ENCODE assay signal across 17 cellular contexts in the genomic region with DNA sequence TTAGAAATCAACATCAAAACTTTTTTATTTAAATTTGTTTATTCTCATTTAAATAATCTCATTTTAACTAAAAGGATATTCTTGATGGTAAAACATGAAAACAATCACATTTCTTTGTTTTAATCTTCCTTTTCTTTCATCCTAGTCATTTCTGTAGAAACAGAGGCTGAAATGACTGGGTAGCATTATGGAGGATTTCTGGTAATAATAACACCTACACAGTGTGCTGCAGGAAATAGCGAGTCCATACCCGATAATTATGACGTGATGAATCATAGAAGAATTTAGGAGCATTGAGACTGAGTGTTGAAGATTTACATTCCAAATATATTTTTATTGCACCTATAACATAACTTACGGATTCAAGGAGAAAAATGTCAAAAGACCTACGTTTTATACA. TPM values are rescaled to one million over a fixed set of nuclear protein-coding genes. Genes with fewer than 3 reads are reported as not detected.
A peak's percentile ranks its signal among the peaks of the same experiment; 100 is the strongest.
DNase-seq lines count a peak whose midpoint lies in the region; ATAC-seq and TF ChIP-seq lines count a peak whose summit lies in the region.
"Had no signal": no experiment of that assay in that cellular context is flagged by ENCODE, and none has a peak within 500 bp of the region (broad histone marks: within the 10 kb centered on the region; RNA-seq: fewer than 3 reads in every experiment).

No MANE protein-coding gene starts in this region.

- H3K27me3 Mint-ChIP-seq in activated CD4-positive, alpha-beta T cell treated with anti-CD3 and anti-CD28 coated beads, Interleukin-2, amount 10 ng/mL, durations not matched to agents 24 days and 14 days = no peaks in the 10 kb centered on the region
- peaks cover 17% of the 10 kb centered on the region for H3K27me3 Mint-ChIP-seq in central memory CD8-positive, alpha-beta T cell
- H3K27me3 Mint-ChIP-seq: activated CD4-positive, alpha-beta T cell treated with anti-CD3 and anti-CD28 coated beads, Interleukin-2, amount 10 ng/mL, durations not matched to agents 7 days and 5 days had no signal

- H3K9me3 Mint-ChIP-seq in activated CD4-positive, alpha-beta T cell treated with anti-CD3 and anti-CD28 coated beads, Interleukin-2, amount 10 ng/mL, durations not matched to agents 24 days and 14 days = peaks cover 15% of the 10 kb centered on the region
- H3K9me3 Mint-ChIP-seq in central memory CD8-positive, alpha-beta T cell = no peaks in the 10 kb centered on the region

- no peak overlapping the region for H3K4me2 ChIP-seq in PC-9
- H3K4me2 ChIP-seq: A549 had no signal

- no peaks in the 10 kb centered on the region for H3K4me1 ChIP-seq in PC-9 (replicated peaks; ENCODE audit: insufficient read depth)
- H3K4me1 ChIP-seq: A549, ascending aorta had no signal

- no peaks in the 10 kb centered on the region for H3K79me2 ChIP-seq in PC-9 (ENCODE audit: low read depth)

- H3F3A ChIP-seq in PC-9 (ENCODE audit: insufficient read depth, low read depth) = no peaks in the 10 kb centered on the region

- peak overlapping the region; percentile 69 for H3K4me3 Mint-ChIP-seq in activated CD4-positive, alpha-beta T cell treated with anti-CD3 and anti-CD28 coated beads, Interleukin-2, amount 10 ng/mL, durations not matched to agents 24 days and 14 days
- H3K4me3 Mint-ChIP-seq in central memory CD8-positive, alpha-beta T cell = no peak overlapping the region

- CTCF ChIA-PET in PC-9 (lab: Charles Lee) = interaction anchor here (0.6 to 0.7 kb wide), 2 partner anchors 63 to 123 kb away, joined by 3 read pairs; no protein-coding TSS in a partner anchor

- no peaks in the 10 kb centered on the region for H3K27me3 ChIP-seq in GM06990 (replicated peaks; ENCODE audit: control insufficient read depth, insufficient read depth, low read length)
- H3K27me3 ChIP-seq in PC-9 (ENCODE audit: insufficient read depth, low read depth) = no peaks in the 10 kb centered on the region
- H3K27me3 ChIP-seq: ascending aorta, MG63 had no signal

- DNase-seq in activated CD4-positive, alpha-beta T cell treated with anti-CD3 and anti-CD28 coated beads, Interleukin-2, amount 10 ng/mL, durations not matched to agents 24 days and 14 days = no peak
- DNase-seq in activated CD4-positive, alpha-beta T cell treated with anti-CD3 and anti-CD28 coated beads for 1 hour = no peak
- peak; percentile 30 for DNase-seq in GM06990 (ENCODE audit: extremely low read depth, insufficient read length)
- DNase-seq in PC-9 = no peak
- DNase-seq in central memory CD8-positive, alpha-beta T cell (ENCODE audit: low spot score in 2 of 2) = no peak
- no peak for DNase-seq in AG08395 (ENCODE audit: low spot score)
- no peak for DNase-seq in MV-4-11 (lab: John Stamatoyannopoulos, UW)
- DNase-seq: activated CD4-positive, alpha-beta T cell treated with anti-CD3 and anti-CD28 coated beads, Interleukin-2, amount 10 ng/mL, durations not matched to agents 7 days and 5 days; foreskin fibroblast; MG63; mucosa of descending colon; NCI-H187; OCI-M1 had no signal

- no peaks in the 10 kb centered on the region for H4K20me1 ChIP-seq in PC-9 (ENCODE audit: insufficient read depth)

- peak overlapping the region; percentile 42; the same call in 1 of the 2 replicates for H2AFZ ChIP-seq in PC-9

- no peaks in the 10 kb centered on the region for H3K9me3 ChIP-seq in PC-9 (ENCODE audit: insufficient read depth, low read depth)
- H3K9me3 ChIP-seq: A549, ascending aorta, MG63, mucosa of descending colon had no signal

- no peak overlapping the region for H3K27ac ChIP-seq in PC-9
- H3K27ac ChIP-seq: A549, ascending aorta had no signal

- H3K4me3 ChIP-seq in GM06990 (replicated peaks; ENCODE audit: low read depth, low read length) (no peak overlapping the region), PC-9 (no peak overlapping the region)
- H3K4me3 ChIP-seq: A549, ascending aorta, MG63, mucosa of descending colon had no signal

- H3K36me3 ChIP-seq in GM06990 (ENCODE audit: control insufficient read depth, insufficient read depth, low read length) (no peaks in the 10 kb centered on the region), PC-9 (ENCODE audit: low read depth) (no peaks in the 10 kb centered on the region)
- H3K36me3 ChIP-seq: ascending aorta, MG63 had no signal

- peaks cover 58% of the 10 kb centered on the region for H3K4me1 Mint-ChIP-seq in activated CD4-positive, alpha-beta T cell treated with anti-CD3 and anti-CD28 coated beads, Interleukin-2, amount 10 ng/mL, durations not matched to agents 24 days and 14 days
- peaks cover 6% of the 10 kb centered on the region for H3K4me1 Mint-ChIP-seq in central memory CD8-positive, alpha-beta T cell

- BruUV-seq in PC-9 (replicated peaks; lab: Mats Ljungman, UMichigan) = no TSS peak

- TF ChIP-seq CTCF in GM06990 (IDR thresholded peaks at IDR 0.05; ENCODE audit: insufficient read depth, low read length, poor library complexity, severe bottlenecking) (no peak), PC-9 (conservative IDR thresholded peaks at IDR 0.05) (no peak)

- POLR2A ChIA-PET in PC-9 (lab: Charles Lee; ENCODE audit: unreplicated experiment) = no interaction called here

- H3K36me3 Mint-ChIP-seq in activated CD4-positive, alpha-beta T cell treated with anti-CD3 and anti-CD28 coated beads, Interleukin-2, amount 10 ng/mL, durations not matched to agents 24 days and 14 days (ENCODE audit: low read depth) = peaks cover 19% of the 10 kb centered on the region
- no peaks in the 10 kb centered on the region for H3K36me3 Mint-ChIP-seq in central memory CD8-positive, alpha-beta T cell (ENCODE audit: insufficient read depth)

- peak overlapping the region; percentile 96 for H3K27ac Mint-ChIP-seq in activated CD4-positive, alpha-beta T cell treated with anti-CD3 and anti-CD28 coated beads, Interleukin-2, amount 10 ng/mL, durations not matched to agents 24 days and 14 days
- no peak overlapping the region for H3K27ac Mint-ChIP-seq in central memory CD8-positive, alpha-beta T cell (ENCODE audit: low read depth)
- H3K27ac Mint-ChIP-seq: activated CD4-positive, alpha-beta T cell treated with anti-CD3 and anti-CD28 coated beads, Interleukin-2, amount 10 ng/mL, durations not matched to agents 7 days and 5 days had no signal

- intact Hi-C loops in activated CD4-positive, alpha-beta T cell treated with anti-CD3 and anti-CD28 coated beads, Interleukin-2, amount 10 ng/mL, durations not matched to agents 24 days and 14 days (cut with micrococcal nuclease) = loop anchor here (1.0 to 2.0 kb wide), 4 partner anchors 9 to 37 kb away; no protein-coding TSS in a partner anchor
- intact Hi-C loops in PC-9 (cut with micrococcal nuclease; ENCODE audit: unreplicated experiment) = no loop called here

- H3K9me2 ChIP-seq in PC-9 (ENCODE audit: insufficient read depth) = no peaks in the 10 kb centered on the region

- peak; percentile 28 for ATAC-seq in central memory CD8-positive, alpha-beta T cell (replicated peaks; ENCODE audit: extremely low read depth, poor library complexity, severe bottlenecking)
- ATAC-seq in HG02588 (IDR thresholded peaks at IDR 0.05; ENCODE audit: unreplicated experiment) = no peak
- ATAC-seq: A549, sciatic nerve had no signal

RNA-seq across cellular contexts. Expression of a gene that starts 31.4 kb away (rescaled TPM):
- total RNA-seq in activated CD4-positive, alpha-beta T cell treated with anti-CD3 and anti-CD28 coated beads, Interleukin-2, amount 10 ng/mL, durations not matched to agents 24 days and 14 days = 3.8 and 4.7 TPM in 2 replicates
- total RNA-seq in PC-9 (2021) = 2.9 and 4.9 TPM in 2 replicates
- total RNA-seq: ascending aorta had no signal
